19 cellular contexts compared by ENCODE assay signal in genomic region chr1:51000651-51001050, GRCh38. TPM values are rescaled to one million over a fixed set of nuclear protein-coding genes. Genes with fewer than 3 reads are reported as not detected.
DNase-seq lines count a peak whose midpoint lies in the region; ATAC-seq and TF ChIP-seq lines count a peak whose summit lies in the region.
"Had no signal": no experiment of that assay in that cellular context is flagged by ENCODE, and none has a peak within 500 bp of the region (broad histone marks: within the 10 kb centered on the region; RNA-seq: fewer than 3 reads in every experiment).

No MANE protein-coding gene starts in this region.

- no peaks in the 10 kb centered on the region for H3K36me3 Mint-ChIP-seq in glutamatergic neuron (ENCODE audit: unreplicated experiment)
- H3K36me3 Mint-ChIP-seq in stimulated activated naive B cell treated with anti-CD40 and anti-IgM and Interleukin-4, amounts not matched to agents 10 μg/mL and 1 μg/mL and 100 μg/mL, for 72 hours = no peaks in the 10 kb centered on the region
- H3K36me3 Mint-ChIP-seq: immature natural killer cell had no signal

- no peak overlapping the region for H3K4me3 Mint-ChIP-seq in glutamatergic neuron (ENCODE audit: unreplicated experiment)
- H3K4me3 Mint-ChIP-seq in stimulated activated naive B cell treated with anti-CD40 and anti-IgM and Interleukin-4, amounts not matched to agents 10 μg/mL and 1 μg/mL and 100 μg/mL, for 72 hours = no peak overlapping the region
- H3K4me3 Mint-ChIP-seq: immature natural killer cell; T-helper 2 cell treated with Interferon-gamma antibody and Interleukin-4, amounts not matched to agents 5 μg/mL and 100 μg/mL, for 36 hours had no signal

- H3K27ac Mint-ChIP-seq in glutamatergic neuron (ENCODE audit: unreplicated experiment) = no peak overlapping the region
- H3K27ac Mint-ChIP-seq in stimulated activated naive B cell treated with anti-CD40 and anti-IgM and Interleukin-4, amounts not matched to agents 10 μg/mL and 1 μg/mL and 100 μg/mL, for 72 hours = no peak overlapping the region
- H3K27ac Mint-ChIP-seq: activated T-helper 2 cell treated with anti-CD3 and anti-CD28 coated beads, Interferon-gamma antibody, Interleukin-2, Interleukin-4, amounts not matched to agents 10 μg/mL and 5 μg/mL and 100 μg/mL, durations not matched to agents 14 hours and 24 hours and 36 hours; immature natural killer cell; T-helper 2 cell treated with Interferon-gamma antibody and Interleukin-4, amounts not matched to agents 5 μg/mL and 100 μg/mL, for 36 hours had no signal

- peaks cover 2% of the 10 kb centered on the region for H3K27me3 Mint-ChIP-seq in glutamatergic neuron (ENCODE audit: unreplicated experiment)
- H3K27me3 Mint-ChIP-seq in stimulated activated naive B cell treated with anti-CD40 and anti-IgM and Interleukin-4, amounts not matched to agents 10 μg/mL and 1 μg/mL and 100 μg/mL, for 72 hours = peaks cover 0 to 8% of the 10 kb centered on the region in 2 donors

- peak; percentile 22 for DNase-seq in NCI-H69 (lab: John Stamatoyannopoulos, UW)
- DNase-seq in glutamatergic neuron = no peak
- DNase-seq in stimulated activated naive B cell treated with anti-CD40 and anti-IgM and Interleukin-4, amounts not matched to agents 10 μg/mL and 1 μg/mL and 100 μg/mL, for 72 hours = no peak
- DNase-seq in DMS153 (lab: John Stamatoyannopoulos, UW) = no peak
- DNase-seq: activated CD4-positive, CD25-positive, alpha-beta regulatory T cell treated with anti-CD3 and anti-CD28 coated beads, Interleukin-2, amount 50 U/mL, for 72 hours; C1 segment of cervical spinal cord; dermis blood vessel endothelial cell; immature natural killer cell; NCI-H510A treated with DMSO at 0.1 percent for 48 hours; ovary; sigmoid colon; SJCRH30; uterus had no signal

- H3K9me3 Mint-ChIP-seq in glutamatergic neuron (ENCODE audit: unreplicated experiment) = no peaks in the 10 kb centered on the region
- H3K9me3 Mint-ChIP-seq in stimulated activated naive B cell treated with anti-CD40 and anti-IgM and Interleukin-4, amounts not matched to agents 10 μg/mL and 1 μg/mL and 100 μg/mL, for 72 hours = peaks cover 0 to 2% of the 10 kb centered on the region in 2 donors
- H3K9me3 Mint-ChIP-seq: activated T-helper 2 cell treated with anti-CD3 and anti-CD28 coated beads, Interferon-gamma antibody, Interleukin-2, Interleukin-4, amounts not matched to agents 10 μg/mL and 5 μg/mL and 100 μg/mL, durations not matched to agents 14 hours and 24 hours and 36 hours; immature natural killer cell; T-helper 2 cell treated with Interferon-gamma antibody and Interleukin-4, amounts not matched to agents 5 μg/mL and 100 μg/mL, for 36 hours had no signal

- H3K4me1 Mint-ChIP-seq in glutamatergic neuron (ENCODE audit: low read depth, unreplicated experiment) = no peaks in the 10 kb centered on the region
- peaks cover 5 to 6% of the 10 kb centered on the region in 2 donors for H3K4me1 Mint-ChIP-seq in stimulated activated naive B cell treated with anti-CD40 and anti-IgM and Interleukin-4, amounts not matched to agents 10 μg/mL and 1 μg/mL and 100 μg/mL, for 72 hours
- H3K4me1 Mint-ChIP-seq: immature natural killer cell had no signal

- peak; percentile 39 for ATAC-seq in GM18502 (IDR thresholded peaks at IDR 0.05; ENCODE audit: poor library complexity, unreplicated experiment)
- ATAC-seq in GM21360 (IDR thresholded peaks at IDR 0.05; ENCODE audit: unreplicated experiment) = peak; percentile 45
- peak; percentile 35 for ATAC-seq in HG02870 (IDR thresholded peaks at IDR 0.05; ENCODE audit: unreplicated experiment)
- ATAC-seq in stimulated activated naive B cell treated with anti-CD40 and anti-IgM and Interleukin-4, amounts not matched to agents 10 μg/mL and 1 μg/mL and 100 μg/mL, for 72 hours (replicated peaks) = no peak
- ATAC-seq in GM19035 (IDR thresholded peaks at IDR 0.05; ENCODE audit: unreplicated experiment) = no peak

- TF ChIP-seq CTCF in glutamatergic neuron (IDR thresholded peaks at IDR 0.05; ENCODE audit: partially characterized antibody, unreplicated experiment) = no peak

RNA-seq across cellular contexts. Expression of gene CDKN2C, which starts 30.6 kb away (rescaled TPM):
- 1.3 TPM for total RNA-seq in glutamatergic neuron (ENCODE audit: unreplicated experiment)

RNA-seq across cellular contexts. Expression of gene FAF1, which starts 40.6 kb away (rescaled TPM):
- total RNA-seq in glutamatergic neuron (ENCODE audit: unreplicated experiment) = 57.3 TPM

Comparison
In these comparisons a context has a peak if more than half of its experiments do, and no peak if none do; other contexts are left out.
1. ATAC-seq: peak in GM18502 (single experiment), GM21360 (single experiment) and HG02870 (single experiment); none in stimulated activated naive B cell treated with anti-CD40 and anti-IgM and Interleukin-4, amounts not matched to agents 10 μg/mL and 1 μg/mL and 100 μg/mL, for 72 hours (0 of 2) and GM19035 (single experiment).